Comparison of ENCODE assay signal across 7 cellular contexts in genomic region chr18:35972197-35973000, GRCh38.
DNase-seq lines count a peak whose midpoint lies in the region; ATAC-seq and FAIRE-seq lines count a peak whose summit lies in the region.

Gene RMP24, plus strand, starts transcription at chr18:35972679.

- peak; percentile 95 for FAIRE-seq in GM18507 (lab: Jason Lieb, UNC)

- DNase-seq in GM18507 (ENCODE audit: extremely low spot score, insufficient read length, low read depth): peak; percentile 87
- DNase-seq in NCI-H1930 (lab: John Stamatoyannopoulos, UW): peak; percentile 96 to 98
- DNase-seq in T-helper 22 cell (ENCODE audit: low read depth): peak; percentile 90
- peak; percentile 98 for DNase-seq in astrocyte of the hippocampus (ENCODE audit: low read depth, low spot score)
- peak; percentile 93 to 95 for DNase-seq in hippocampal formation (lab: John Stamatoyannopoulos, UW)
- DNase-seq in retina: peak; percentile 96

- peak; percentile 83 for ATAC-seq in HG02973 (IDR thresholded peaks at IDR 0.05; ENCODE audit: unreplicated experiment)

Comparison
In these comparisons a context has a peak if more than half of its experiments do, and no peak if none do; other contexts are left out.
1. Peak in every context shown above with its lines: DNase-seq and ATAC-seq.